10 cellular contexts compared by ENCODE assay signal in the genomic region with DNA sequence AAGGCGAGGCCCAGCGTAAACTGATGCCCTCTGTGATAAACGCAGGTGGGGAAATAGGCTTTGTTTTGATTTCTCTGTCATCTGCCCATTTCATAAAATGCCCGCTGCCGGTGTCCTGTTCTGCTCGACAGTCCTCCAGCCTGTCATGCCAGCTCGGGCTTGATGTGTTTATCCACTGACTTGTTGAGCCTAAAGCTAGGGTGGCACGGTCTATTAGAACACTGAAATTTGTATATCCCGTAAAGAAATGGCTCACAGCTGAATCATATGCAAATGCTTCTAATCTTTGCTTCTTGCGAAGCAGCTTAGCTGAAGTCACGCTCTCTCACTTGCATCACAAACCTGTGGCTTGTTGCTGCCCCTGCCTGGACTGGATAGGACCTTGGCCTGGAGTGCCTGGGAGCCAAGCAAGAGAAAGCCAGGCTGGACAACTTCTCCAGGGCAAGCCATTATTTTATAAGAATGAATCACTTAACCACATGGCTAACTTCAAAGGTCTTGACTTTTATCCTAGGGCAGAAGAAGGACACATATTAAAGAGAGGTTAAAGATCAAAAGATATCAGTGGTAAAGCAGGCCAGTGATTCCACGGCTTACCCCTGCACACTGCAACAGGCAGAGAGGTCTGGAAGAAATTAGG. TPM values are rescaled to one million over a fixed set of nuclear protein-coding genes. Genes with fewer than 3 reads are reported as not detected.
A peak's percentile ranks its signal among the peaks of the same experiment; 100 is the strongest.
DNase-seq lines count a peak whose midpoint lies in the region; ATAC-seq and TF ChIP-seq lines count a peak whose summit lies in the region.
"Had no signal": no experiment of that assay in that cellular context is flagged by ENCODE, and none has a peak within 500 bp of the region (broad histone marks: within the 10 kb centered on the region; RNA-seq: fewer than 3 reads in every experiment).

No MANE protein-coding gene starts in this region.

- DNase-seq in EL (peak; percentile 97), NAMALWA (ENCODE audit: low spot score) (peak; percentile 12), neural progenitor cell (ENCODE audit: low spot score) (peak; percentile 11), GDM1 (lab: John Stamatoyannopoulos, UW) (no peak)
- DNase-seq in naive thymus-derived CD8-positive, alpha-beta T cell = no peak

- H3K9me3 Mint-ChIP-seq in dendritic cell treated with granulocyte-macrophage colony-stimulating factor and Interleukin-4, amounts not matched to agents 40 ng/mL and 50 ng/mL, for 4 days = no peaks in the 10 kb centered on the region
- peaks cover 2% of the 10 kb centered on the region for H3K9me3 Mint-ChIP-seq in neural progenitor cell
- H3K9me3 Mint-ChIP-seq in naive thymus-derived CD8-positive, alpha-beta T cell = no peaks in the 10 kb centered on the region

- no peaks in the 10 kb centered on the region for H3K79me2 ChIP-seq in neural progenitor cell (ENCODE audit: low read depth)

- H3K27ac ChIP-seq in neural progenitor cell = no peak overlapping the region
- H3K27ac ChIP-seq: thoracic aorta had no signal

- H3K27ac Mint-ChIP-seq in dendritic cell treated with granulocyte-macrophage colony-stimulating factor and Interleukin-4, amounts not matched to agents 40 ng/mL and 50 ng/mL, for 4 days = peak overlapping the region; percentile 71
- peak overlapping the region; percentile 67 for H3K27ac Mint-ChIP-seq in neural progenitor cell
- no peak overlapping the region for H3K27ac Mint-ChIP-seq in naive thymus-derived CD8-positive, alpha-beta T cell

- H2AFZ ChIP-seq in neural progenitor cell (replicated peaks) = no peak overlapping the region

- ATAC-seq in HG02763 (IDR thresholded peaks at IDR 0.05; ENCODE audit: unreplicated experiment) (no peak), HG02642 (IDR thresholded peaks at IDR 0.05; ENCODE audit: poor library complexity, unreplicated experiment) (no peak)
- no peak for ATAC-seq in naive thymus-derived CD8-positive, alpha-beta T cell

- no peaks in the 10 kb centered on the region for H3K36me3 ChIP-seq in neural progenitor cell
- H3K36me3 ChIP-seq: thoracic aorta had no signal

- TF ChIP-seq CTCF in neural progenitor cell (IDR thresholded peaks at IDR 0.05) = no peak

- no peaks in the 10 kb centered on the region for H3K27me3 Mint-ChIP-seq in dendritic cell treated with granulocyte-macrophage colony-stimulating factor and Interleukin-4, amounts not matched to agents 40 ng/mL and 50 ng/mL, for 4 days
- peaks cover 7% of the 10 kb centered on the region for H3K27me3 Mint-ChIP-seq in neural progenitor cell (ENCODE audit: insufficient read depth, low read depth)
- H3K27me3 Mint-ChIP-seq in naive thymus-derived CD8-positive, alpha-beta T cell = peaks cover 36 to 67% (median 41%) of the 10 kb centered on the region in 5 donors

- no peak overlapping the region for H3K4me3 ChIP-seq in neural progenitor cell
- H3K4me3 ChIP-seq: thoracic aorta had no signal

- H3K36me3 Mint-ChIP-seq in dendritic cell treated with granulocyte-macrophage colony-stimulating factor and Interleukin-4, amounts not matched to agents 40 ng/mL and 50 ng/mL, for 4 days (ENCODE audit: low read depth) = peaks cover 88% of the 10 kb centered on the region
- H3K36me3 Mint-ChIP-seq in neural progenitor cell = peaks cover 1% of the 10 kb centered on the region
- H3K36me3 Mint-ChIP-seq in naive thymus-derived CD8-positive, alpha-beta T cell = no peaks in the 10 kb centered on the region

- no peaks in the 10 kb centered on the region for H3K27me3 ChIP-seq in neural progenitor cell

- peaks cover 31% of the 10 kb centered on the region for H3K4me1 ChIP-seq in neural progenitor cell

- no peaks in the 10 kb centered on the region for H3K9me3 ChIP-seq in neural progenitor cell (ENCODE audit: low read depth)
- H3K9me3 ChIP-seq: thoracic aorta had no signal

- H3F3A ChIP-seq in neural progenitor cell (ENCODE audit: low read depth) = no peaks in the 10 kb centered on the region

- no peak overlapping the region for H3K9ac ChIP-seq in neural progenitor cell

- H3K4me2 ChIP-seq in neural progenitor cell = no peak overlapping the region

- H4K20me1 ChIP-seq in neural progenitor cell (ENCODE audit: low read depth) = no peaks in the 10 kb centered on the region

- H3K4me3 Mint-ChIP-seq in dendritic cell treated with granulocyte-macrophage colony-stimulating factor and Interleukin-4, amounts not matched to agents 40 ng/mL and 50 ng/mL, for 4 days = no peak overlapping the region
- H3K4me3 Mint-ChIP-seq in neural progenitor cell = no peak overlapping the region
- H3K4me3 Mint-ChIP-seq in naive thymus-derived CD8-positive, alpha-beta T cell = no peak overlapping the region

- H3K4me1 Mint-ChIP-seq in dendritic cell treated with granulocyte-macrophage colony-stimulating factor and Interleukin-4, amounts not matched to agents 40 ng/mL and 50 ng/mL, for 4 days (ENCODE audit: low read depth) = peaks cover 69% of the 10 kb centered on the region
- H3K4me1 Mint-ChIP-seq in neural progenitor cell = peaks cover 42% of the 10 kb centered on the region
- H3K4me1 Mint-ChIP-seq in naive thymus-derived CD8-positive, alpha-beta T cell = peaks cover 24 to 45% (median 42%) of the 10 kb centered on the region in 4 donors

- POLR2A ChIA-PET in naive thymus-derived CD8-positive, alpha-beta T cell (lab: Charles Lee) = no interaction called here

- intact Hi-C loops in dendritic cell treated with granulocyte-macrophage colony-stimulating factor and Interleukin-4, amounts not matched to agents 40 ng/mL and 50 ng/mL, for 4 days (cut with micrococcal nuclease) = loop anchor here (5.0 kb wide), 2 partner anchors 42 to 62 kb away; no protein-coding TSS in a partner anchor

RNA-seq across cellular contexts. Expression of gene EHF, which starts 33.1 kb away (rescaled TPM):
- 0.12 TPM in 1 of 2 replicates, not detected in the other for total RNA-seq in neural progenitor cell (ENCODE audit: low replicate concordance)
- not detected for total RNA-seq in naive thymus-derived CD8-positive, alpha-beta T cell
- polyA plus RNA-seq in naive thymus-derived CD8-positive, alpha-beta T cell = not detected
- total RNA-seq: glomerular endothelial cell had no signal

Comparison
In these comparisons a context has a peak if more than half of its experiments do, and no peak if none do; other contexts are left out.
1. DNase-seq: peak in EL (single experiment), NAMALWA (single experiment) and neural progenitor cell (single experiment); none in GDM1 (single experiment) and naive thymus-derived CD8-positive, alpha-beta T cell (0 of 10).
2. H3K27ac Mint-ChIP-seq: peak in dendritic cell treated with granulocyte-macrophage colony-stimulating factor and Interleukin-4, amounts not matched to agents 40 ng/mL and 50 ng/mL, for 4 days (single experiment) and neural progenitor cell (single experiment); none in naive thymus-derived CD8-positive, alpha-beta T cell (0 of 10).